ENCODE assay signal across 8 cellular contexts in genomic region chr17:7045492-7046126, GRCh38. TPM values are rescaled to one million over a fixed set of nuclear protein-coding genes. Genes with fewer than 3 reads are reported as not detected.
DNase-seq lines count a peak whose midpoint lies in the region; ATAC-seq, FAIRE-seq and TF ChIP-seq lines count a peak whose summit lies in the region.

No MANE protein-coding gene starts in this region.

- H3K27me3 ChIP-seq in BE2C (peaks cover 42% of the 10 kb centered on the region), neutrophil (peaks cover 100% of the 10 kb centered on the region)

- peak; percentile 7 for ATAC-seq in activated T-helper 17 cell treated with anti-CD3 and anti-CD28 coated beads, Interleukin-2, amount 50 U/mL, for 72 hours (replicated peaks)
- no peak for ATAC-seq in GM18873 (IDR thresholded peaks at IDR 0.05; ENCODE audit: low FRiP score, unreplicated experiment)

- H3K27ac Mint-ChIP-seq in activated T-helper 17 cell treated with anti-CD3 and anti-CD28 coated beads, Interleukin-2, amount 50 U/mL, for 72 hours: peak overlapping the region; percentile 98

- no peaks in the 10 kb centered on the region for H3K4me1 ChIP-seq in BE2C
- peaks cover 31 to 41% of the 10 kb centered on the region in 2 experiments for H3K4me1 ChIP-seq in neutrophil (ENCODE audit: control insufficient read depth in 1 of 2, insufficient read depth in 1 of 2, low read depth in 1 of 2, low read length in 1 of 2)

- H3K36me3 Mint-ChIP-seq in activated T-helper 17 cell treated with anti-CD3 and anti-CD28 coated beads, Interleukin-2, amount 50 U/mL, for 72 hours (ENCODE audit: low read depth): peaks cover 24% of the 10 kb centered on the region

- H3K36me3 ChIP-seq in BE2C: no peaks in the 10 kb centered on the region
- no peaks in the 10 kb centered on the region for H3K36me3 ChIP-seq in neutrophil

- H3K4me1 Mint-ChIP-seq in activated T-helper 17 cell treated with anti-CD3 and anti-CD28 coated beads, Interleukin-2, amount 50 U/mL, for 72 hours: peaks cover 24% of the 10 kb centered on the region

- H3K9me3 ChIP-seq in BE2C (no peaks in the 10 kb centered on the region), neutrophil (no peaks in the 10 kb centered on the region)

- H3K9me3 Mint-ChIP-seq in activated T-helper 17 cell treated with anti-CD3 and anti-CD28 coated beads, Interleukin-2, amount 50 U/mL, for 72 hours: no peaks in the 10 kb centered on the region

- no peak for FAIRE-seq in urothelium cell line (lab: Jason Lieb, UNC)

- TF ChIP-seq CTCF in BE2C (IDR thresholded peaks at IDR 0.05; ENCODE audit: low read depth, low read length) (peak; percentile 64), GM20000 (IDR thresholded peaks at IDR 0.05; ENCODE audit: extremely low read depth, missing control alignments) (peak; percentile 60), fibroblast of pulmonary artery (IDR thresholded peaks at IDR 0.05; ENCODE audit: low read length, missing control alignments) (peak; percentile 81), neutrophil (IDR thresholded peaks at IDR 0.05) (peak; percentile 47)

- H3K27me3 Mint-ChIP-seq in activated T-helper 17 cell treated with anti-CD3 and anti-CD28 coated beads, Interleukin-2, amount 50 U/mL, for 72 hours: no peaks in the 10 kb centered on the region

- DNase-seq in BE2C: no peak
- DNase-seq in GM20000 (ENCODE audit: low spot score): peak; percentile 63
- peak; percentile 12 to 36 for DNase-seq in NCI-H524 (lab: John Stamatoyannopoulos, UW)
- DNase-seq in fibroblast of pulmonary artery (ENCODE audit: low read depth): peak; percentile 93
- no peak for DNase-seq in urothelium cell line (ENCODE audit: low spot score)

- H3K4me3 Mint-ChIP-seq in activated T-helper 17 cell treated with anti-CD3 and anti-CD28 coated beads, Interleukin-2, amount 50 U/mL, for 72 hours: peak overlapping the region; percentile 88

- H3K27ac ChIP-seq in neutrophil: no peak overlapping the region

- H3K4me3 ChIP-seq in BE2C (ENCODE audit: low read depth, low read length): no peak overlapping the region
- H3K4me3 ChIP-seq in fibroblast of pulmonary artery (replicated peaks; ENCODE audit: low read depth, low read length): no peak overlapping the region
- peak overlapping the region; percentile 19 to 40 for H3K4me3 ChIP-seq in neutrophil (ENCODE audit: low read depth in 1 of 2, low read length in 1 of 2)

RNA-seq across cellular contexts. Expression of gene SLC16A11, which starts 1.7 kb away (rescaled TPM):
- not detected for polyA plus RNA-seq in BE2C (2012; ENCODE audit: insufficient read depth, insufficient read length, low read depth)
- 1 to 10 TPM in 1 of 2 donors, under 1 TPM in 1; 0.63 to 3.5 TPM for total RNA-seq in activated T-helper 17 cell treated with anti-CD3 and anti-CD28 coated beads, Interleukin-2, amount 50 U/mL, for 72 hours

RNA-seq across cellular contexts. Expression of gene SLC16A13, which starts 9.8 kb away (rescaled TPM):
- polyA plus RNA-seq in BE2C (2012; ENCODE audit: insufficient read depth, insufficient read length, low read depth): not detected
- 10 to 100 TPM; 10.7 to 11.8 TPM for total RNA-seq in activated T-helper 17 cell treated with anti-CD3 and anti-CD28 coated beads, Interleukin-2, amount 50 U/mL, for 72 hours

RNA-seq across cellular contexts. Expression of gene BCL6B, which starts 22.8 kb away (rescaled TPM):
- 0.62 TPM for polyA plus RNA-seq in BE2C (2012; ENCODE audit: insufficient read depth, insufficient read length, low read depth)
- 1 to 10 TPM in 1 of 2 donors, under 1 TPM in 1; 0.50 to 2.3 TPM for total RNA-seq in activated T-helper 17 cell treated with anti-CD3 and anti-CD28 coated beads, Interleukin-2, amount 50 U/mL, for 72 hours

RNA-seq across cellular contexts. Expression of gene RNASEK, which starts 33.2 kb away (rescaled TPM):
- 154 TPM for polyA plus RNA-seq in BE2C (2012; ENCODE audit: insufficient read depth, insufficient read length, low read depth)
- 100 to 1,000 TPM; 162 to 180 TPM for total RNA-seq in activated T-helper 17 cell treated with anti-CD3 and anti-CD28 coated beads, Interleukin-2, amount 50 U/mL, for 72 hours

RNA-seq across cellular contexts. Expression of gene CLEC10A, which starts 34.4 kb away (rescaled TPM):
- not detected for polyA plus RNA-seq in BE2C (2012; ENCODE audit: insufficient read depth, insufficient read length, low read depth)
- not detected for total RNA-seq in activated T-helper 17 cell treated with anti-CD3 and anti-CD28 coated beads, Interleukin-2, amount 50 U/mL, for 72 hours

Comparison
In these comparisons a context has a peak if more than half of its experiments do, and no peak if none do; other contexts are left out.
1. DNase-seq: peak in GM20000 (single experiment), NCI-H524 (2 of 2) and fibroblast of pulmonary artery (single experiment); none in BE2C (single experiment) and urothelium cell line (single experiment).
2. H3K4me3 ChIP-seq: peak in neutrophil (2 of 2); none in BE2C (single experiment) and fibroblast of pulmonary artery (single experiment).
3. Peak in every context shown above with its lines, with median percentiles within 50 percentile points of each other: CTCF ChIP-seq.